14 cellular contexts compared by ENCODE assay signal in the genomic region with DNA sequence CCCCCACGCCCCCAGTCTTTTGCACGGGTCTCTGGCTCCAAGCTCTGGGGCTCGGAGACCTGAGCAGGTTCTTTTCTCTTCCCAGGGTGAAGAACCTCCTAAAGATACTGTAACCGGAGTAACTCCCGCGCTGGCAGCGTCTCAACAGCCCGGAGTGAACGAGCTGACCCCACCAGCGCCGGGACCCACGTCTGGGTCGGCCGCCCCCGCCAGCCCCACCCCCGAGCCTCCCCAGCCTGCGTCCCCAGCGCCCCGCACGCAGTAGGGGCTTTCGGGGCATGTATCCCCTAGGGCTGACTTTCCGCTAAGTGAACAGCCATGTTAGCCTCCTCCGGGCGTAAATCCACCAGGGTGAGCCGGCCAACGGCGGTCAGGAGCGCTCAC. TPM values are rescaled to one million over a fixed set of nuclear protein-coding genes. Genes with fewer than 3 reads are reported as not detected.
DNase-seq lines count a peak whose midpoint lies in the region; ATAC-seq, FAIRE-seq and TF ChIP-seq lines count a peak whose summit lies in the region.
"Had no signal": no experiment of that assay in that cellular context is flagged by ENCODE, and none has a peak within 500 bp of the region (broad histone marks: within the 10 kb centered on the region; RNA-seq: fewer than 3 reads in every experiment).

No MANE protein-coding gene starts in this region.

- peaks cover 34% of the 10 kb centered on the region for H3K27me3 Mint-ChIP-seq in nephron progenitor cell (ENCODE audit: low read depth, poor library complexity)
- H3K27me3 Mint-ChIP-seq in activated CD4-positive, alpha-beta memory T cell treated with anti-CD3 and anti-CD28 coated beads, Interleukin-2, amount 10 ng/mL, durations not matched to agents 7 days and 5 days: peaks cover 22% of the 10 kb centered on the region
- peaks cover 0 to 8% of the 10 kb centered on the region in 2 donors for H3K27me3 Mint-ChIP-seq in effector memory CD8-positive, alpha-beta T cell

- intact Hi-C loops in right cardiac atrium (cut with DNase I): no loop called here
- intact Hi-C loops in left ventricle myocardium superior (cut with micrococcal nuclease): no loop called here
- intact Hi-C loops in HepG2 (cut with micrococcal nuclease; ENCODE audit: unreplicated experiment): no loop called here

- H3K4me3 Mint-ChIP-seq in nephron progenitor cell: peak overlapping the region; percentile 52
- H3K4me3 Mint-ChIP-seq in activated CD4-positive, alpha-beta memory T cell treated with anti-CD3 and anti-CD28 coated beads, Interleukin-2, amount 10 ng/mL, durations not matched to agents 7 days and 5 days: no peak overlapping the region
- H3K4me3 Mint-ChIP-seq in effector memory CD8-positive, alpha-beta T cell: no peak overlapping the region
- H3K4me3 Mint-ChIP-seq: activated naive CD8-positive, alpha-beta T cell had no signal

- CTCF ChIA-PET in activated CD4-positive, alpha-beta memory T cell treated with anti-CD3 and anti-CD28 coated beads, Interleukin-2, amount 10 ng/mL, durations not matched to agents 7 days and 5 days (lab: Charles Lee): no interaction called here
- CTCF ChIA-PET in HepG2 (lab: Yijun Ruan, JAX; ENCODE audit: low intra/inter-chr PET ratio, low total read pairs): no interaction called here

- no peak for FAIRE-seq in HepG2 (lab: Jason Lieb, UNC)
- FAIRE-seq: GM18507 had no signal

- H3K9ac ChIP-seq in endocrine pancreas (ENCODE audit: control insufficient read depth, insufficient read depth, low read length) (peak overlapping the region; percentile 69), HepG2 (ENCODE audit: insufficient read depth, low read depth, low read length) (no peak overlapping the region)

- no peaks in the 10 kb centered on the region for H3K36me3 Mint-ChIP-seq in nephron progenitor cell (ENCODE audit: low read depth)
- no peaks in the 10 kb centered on the region for H3K36me3 Mint-ChIP-seq in activated CD4-positive, alpha-beta memory T cell treated with anti-CD3 and anti-CD28 coated beads, Interleukin-2, amount 10 ng/mL, durations not matched to agents 7 days and 5 days (ENCODE audit: low read depth)
- no peaks in the 10 kb centered on the region for H3K36me3 Mint-ChIP-seq in effector memory CD8-positive, alpha-beta T cell (ENCODE audit: insufficient read depth)
- H3K36me3 Mint-ChIP-seq: activated naive CD8-positive, alpha-beta T cell had no signal

- H3K9me3 ChIP-seq in right cardiac atrium (ENCODE audit: control insufficient read depth, low read length) (no peaks in the 10 kb centered on the region), endocrine pancreas (ENCODE audit: control insufficient read depth, low read length) (no peaks in the 10 kb centered on the region), HepG2 (ENCODE audit: low read length) (no peaks in the 10 kb centered on the region)

- no TSS peak for BruUV-seq in HepG2 (replicated peaks; lab: Mats Ljungman, UMichigan)

- H3K4me2 ChIP-seq in HepG2 (ENCODE audit: low read depth, low read length): no peak overlapping the region

- 3% methylated on average over 28 of the region's 28 CpGs for WGBS in right cardiac atrium
- WGBS in HepG2 (ENCODE audit: low lambda C conversion rate): 27% methylated on average over 28 of the region's 28 CpGs

- no peak overlapping the region for H2AFZ ChIP-seq in HepG2 (ENCODE audit: low read length)

- in situ Hi-C loops in HepG2 (cut with HindIII; ENCODE audit: extremely low pct_ligation_motif_present, low pct_unique_long_range_greater_than_20kb): no loop called here

- H3K4me3 ChIP-seq in right cardiac atrium (ENCODE audit: low read length): peak overlapping the region; percentile 26
- no peak overlapping the region for H3K4me3 ChIP-seq in endocrine pancreas (ENCODE audit: control insufficient read depth, insufficient read depth, low read length)
- H3K4me3 ChIP-seq in HepG2 (replicated peaks in 1 of 3; ENCODE audit: insufficient read depth in 1 of 3, low read depth in 2 of 3, low read length in 3 of 3): no peak overlapping the region

- no peaks in the 10 kb centered on the region for H4K20me1 ChIP-seq in HepG2 (ENCODE audit: insufficient read depth, low read length)

- ATAC-seq in right cardiac atrium (no peak), left ventricle myocardium superior (no peak), HepG2 (no peak)
- ATAC-seq in effector memory CD8-positive, alpha-beta T cell (replicated peaks): no peak

- H3K36me3 ChIP-seq in endocrine pancreas (ENCODE audit: control insufficient read depth, insufficient read depth, low read length) (no peaks in the 10 kb centered on the region), HepG2 (replicated peaks in 1 of 2; ENCODE audit: control insufficient read depth in 1 of 2, insufficient read depth in 2 of 2, low read length in 2 of 2) (no peaks in the 10 kb centered on the region)

- H3K79me2 ChIP-seq in HepG2 (ENCODE audit: insufficient read depth, low read length): no peaks in the 10 kb centered on the region

- TF ChIP-seq EP300 in HepG2 (IDR thresholded peaks at IDR 0.05; ENCODE audit: low read depth in 2 of 2, low read length in 2 of 2): no peak
- TF ChIP-seq EP300 in HepG2 (CRISPR knock-in tag; IDR thresholded peaks at IDR 0.05; ENCODE audit: borderline replicate concordance): no peak

- H3K4me1 Mint-ChIP-seq in nephron progenitor cell: no peaks in the 10 kb centered on the region
- no peaks in the 10 kb centered on the region for H3K4me1 Mint-ChIP-seq in activated CD4-positive, alpha-beta memory T cell treated with anti-CD3 and anti-CD28 coated beads, Interleukin-2, amount 10 ng/mL, durations not matched to agents 7 days and 5 days
- no peaks in the 10 kb centered on the region for H3K4me1 Mint-ChIP-seq in effector memory CD8-positive, alpha-beta T cell (ENCODE audit: low read depth in 2 of 2)

- DNase-seq in right cardiac atrium (peak in 1 of 3 donors; percentile 34), left ventricle myocardium superior (no peak), nephron progenitor cell (no peak), T1000 (lab: John Stamatoyannopoulos, UW) (no peak), HepG2 (ENCODE audit: low spot score) (no peak)
- no peak for DNase-seq in activated CD4-positive, alpha-beta memory T cell treated with anti-CD3 and anti-CD28 coated beads, Interleukin-2, amount 10 ng/mL, durations not matched to agents 7 days and 5 days
- DNase-seq in effector memory CD8-positive, alpha-beta T cell: no peak
- DNase-seq: activated CD4-positive, alpha-beta T cell treated with anti-CD3 and anti-CD28 coated beads for 4 hours had no signal

- POLR2A ChIA-PET in activated CD4-positive, alpha-beta memory T cell treated with anti-CD3 and anti-CD28 coated beads, Interleukin-2, amount 10 ng/mL, durations not matched to agents 7 days and 5 days (lab: Charles Lee): no interaction called here
- POLR2A ChIA-PET in HepG2 (lab: Yijun Ruan, JAX): no interaction called here

- no peak for TF ChIP-seq CTCF in nephron progenitor cell (IDR thresholded peaks at IDR 0.05)
- TF ChIP-seq CTCF in HepG2 (CRISPR knock-in tag; IDR thresholded peaks at IDR 0.05): no peak

- TF ChIP-seq POLR2A in HepG2 (IDR thresholded peaks at IDR 0.05; ENCODE audit: insufficient read depth in 1 of 2, low read depth in 2 of 2, low read length in 2 of 2): no peak

- H3K27ac Mint-ChIP-seq in nephron progenitor cell: no peak overlapping the region
- H3K27ac Mint-ChIP-seq in activated CD4-positive, alpha-beta memory T cell treated with anti-CD3 and anti-CD28 coated beads, Interleukin-2, amount 10 ng/mL, durations not matched to agents 7 days and 5 days: no peak overlapping the region
- no peak overlapping the region for H3K27ac Mint-ChIP-seq in effector memory CD8-positive, alpha-beta T cell
- H3K27ac Mint-ChIP-seq: activated naive CD8-positive, alpha-beta T cell had no signal

- H3K27me3 ChIP-seq in right cardiac atrium (ENCODE audit: control insufficient read depth, insufficient read depth) (peaks cover 3% of the 10 kb centered on the region), endocrine pancreas (ENCODE audit: control insufficient read depth, insufficient read depth, low read length) (no peaks in the 10 kb centered on the region), HepG2 (ENCODE audit: control insufficient read depth in 1 of 2, insufficient read depth in 2 of 2, low read length in 2 of 2) (no peaks in the 10 kb centered on the region)

- no peaks in the 10 kb centered on the region for H3K9me3 Mint-ChIP-seq in nephron progenitor cell
- no peaks in the 10 kb centered on the region for H3K9me3 Mint-ChIP-seq in activated CD4-positive, alpha-beta memory T cell treated with anti-CD3 and anti-CD28 coated beads, Interleukin-2, amount 10 ng/mL, durations not matched to agents 7 days and 5 days
- H3K9me3 Mint-ChIP-seq in effector memory CD8-positive, alpha-beta T cell: peaks cover 0 to 1% of the 10 kb centered on the region in 2 donors

- TF ChIP-seq RAD21 in HepG2 (CRISPR knock-in tag; IDR thresholded peaks at IDR 0.05): no peak

- H3K4me1 ChIP-seq in right cardiac atrium (ENCODE audit: control insufficient read depth, insufficient read depth, low read length) (no peaks in the 10 kb centered on the region), endocrine pancreas (ENCODE audit: control insufficient read depth, insufficient read depth, low read length) (peaks cover 12% of the 10 kb centered on the region), HepG2 (ENCODE audit: insufficient read depth, low read length) (peaks cover 8% of the 10 kb centered on the region)

- H3K27ac ChIP-seq in right cardiac atrium (ENCODE audit: low read length) (no peak overlapping the region), HepG2 (ENCODE audit: extremely low read length, insufficient read depth, low read length) (no peak overlapping the region)

RNA-seq across cellular contexts. Expression of a gene that starts 0.8 kb away (rescaled TPM):
- total RNA-seq in right cardiac atrium (not detected), left ventricle myocardium superior (not detected), HepG2 (2016; rRNA removed; fragmentation: Illumina TruSeq; extraction: Trizol) (not detected in 2 replicates)
- polyA plus RNA-seq in right cardiac atrium (not detected), HepG2 (2011; rRNA removed) (not detected in 2 replicates)
- not detected for total RNA-seq in activated CD4-positive, alpha-beta memory T cell treated with anti-CD3 and anti-CD28 coated beads, Interleukin-2, amount 10 ng/mL, durations not matched to agents 7 days and 5 days
- not detected in 2 replicates for total RNA-seq in HepG2 (2016; cell fraction: cytosol; rRNA removed; fragmentation: Illumina TruSeq; extraction: Trizol; ENCODE audit: low read depth)
- total RNA-seq in HepG2 (2016; cell fraction: insoluble cytoplasmic fraction; rRNA removed; fragmentation: Illumina TruSeq; extraction: Trizol): not detected in 2 replicates
- total RNA-seq in HepG2 (2016; cell fraction: membrane; rRNA removed; fragmentation: Illumina TruSeq; extraction: Trizol): not detected in 2 replicates
- not detected in 2 replicates for total RNA-seq in HepG2 (2016; cell fraction: nucleus; rRNA removed; fragmentation: Illumina TruSeq; extraction: Trizol)
- polyA plus RNA-seq in HepG2 (2011; cell fraction: cytosol; rRNA removed): not detected in 2 replicates
- not detected in 2 replicates for polyA plus RNA-seq in HepG2 (2011; cell fraction: nucleus; rRNA removed)
- polyA plus RNA-seq in HepG2 (2012): not detected in 2 replicates
- not detected in 2 replicates for polyA plus RNA-seq in HepG2 (2016; cell fraction: cytosol; fragmentation: Illumina TruSeq; extraction: Trizol; ENCODE audit: low read depth)
- polyA plus RNA-seq in HepG2 (2016; cell fraction: insoluble cytoplasmic fraction; fragmentation: Illumina TruSeq; extraction: Trizol; ENCODE audit: low read depth): not detected in 2 replicates
- polyA plus RNA-seq in HepG2 (2016; cell fraction: membrane; fragmentation: Illumina TruSeq; extraction: Trizol; ENCODE audit: low read depth): not detected in 2 replicates
- polyA plus RNA-seq in HepG2 (2016; cell fraction: nucleus; fragmentation: Illumina TruSeq; extraction: Trizol; ENCODE audit: insufficient read depth, low read depth): not detected in 2 replicates
- polyA minus RNA-seq in HepG2 (2011; rRNA and poly(A)+ RNA removed; ENCODE audit: low replicate concordance): 0.04 TPM in 1 of 2 replicates, not detected in the other
- polyA minus RNA-seq in HepG2 (2011; cell fraction: cytosol; rRNA and poly(A)+ RNA removed): not detected in 2 replicates
- not detected in 2 replicates for polyA minus RNA-seq in HepG2 (2011; cell fraction: nucleus; rRNA and poly(A)+ RNA removed)
- total RNA-seq: left lobe of liver; T-helper 2 cell treated with Interferon-gamma antibody and Interleukin-4, amounts not matched to agents 100 ng/mL and 5 ng/mL, for 36 hours had no signal
- polyA plus RNA-seq: thymus had no signal
